In genomic region chr18:57434177-57434535, GRCh38 we compare ENCODE assay signal across 2 cellular contexts.
TF ChIP-seq lines count a peak whose summit lies in the region.

No MANE protein-coding gene starts in this region.

TF ChIP-seq in SK-N-SH, 30 proteins besides CTCF, POLR2A, EP300 and RAD21 (continued from another document):
- TF ChIP-seq USF2 (IDR thresholded peaks at IDR 0.05; ENCODE audit: borderline replicate concordance, low read depth, low read length) (no peak), GABPA (IDR thresholded peaks at IDR 0.05; ENCODE audit: low read depth) (no peak), NFIC (IDR thresholded peaks at IDR 0.05; ENCODE audit: borderline replicate concordance) (no peak), REST (IDR thresholded peaks at IDR 0.05; ENCODE audit: low read depth, low read length) (no peak), SMC3 (IDR thresholded peaks at IDR 0.05; ENCODE audit: low read depth, low read length) (no peak)

TF ChIP-seq in SK-N-SH treated with all-trans-retinoic acid at 6 μM for 48 hours, 23 proteins besides CTCF, POLR2A, EP300 and RAD21 (continued from another document):
- TF ChIP-seq TSHZ2 (CRISPR knock-in tag; IDR thresholded peaks at IDR 0.05) = no peak
- no peak for TF ChIP-seq ISL1 (CRISPR knock-in tag; IDR thresholded peaks at IDR 0.05)
- no peak for TF ChIP-seq ESRRG (CRISPR knock-in tag; IDR thresholded peaks at IDR 0.05)
- TF ChIP-seq GLIS3 (CRISPR knock-in tag; IDR thresholded peaks at IDR 0.05) = no peak
